Comparison of ENCODE assay signal across 8 cellular contexts in the genomic region with DNA sequence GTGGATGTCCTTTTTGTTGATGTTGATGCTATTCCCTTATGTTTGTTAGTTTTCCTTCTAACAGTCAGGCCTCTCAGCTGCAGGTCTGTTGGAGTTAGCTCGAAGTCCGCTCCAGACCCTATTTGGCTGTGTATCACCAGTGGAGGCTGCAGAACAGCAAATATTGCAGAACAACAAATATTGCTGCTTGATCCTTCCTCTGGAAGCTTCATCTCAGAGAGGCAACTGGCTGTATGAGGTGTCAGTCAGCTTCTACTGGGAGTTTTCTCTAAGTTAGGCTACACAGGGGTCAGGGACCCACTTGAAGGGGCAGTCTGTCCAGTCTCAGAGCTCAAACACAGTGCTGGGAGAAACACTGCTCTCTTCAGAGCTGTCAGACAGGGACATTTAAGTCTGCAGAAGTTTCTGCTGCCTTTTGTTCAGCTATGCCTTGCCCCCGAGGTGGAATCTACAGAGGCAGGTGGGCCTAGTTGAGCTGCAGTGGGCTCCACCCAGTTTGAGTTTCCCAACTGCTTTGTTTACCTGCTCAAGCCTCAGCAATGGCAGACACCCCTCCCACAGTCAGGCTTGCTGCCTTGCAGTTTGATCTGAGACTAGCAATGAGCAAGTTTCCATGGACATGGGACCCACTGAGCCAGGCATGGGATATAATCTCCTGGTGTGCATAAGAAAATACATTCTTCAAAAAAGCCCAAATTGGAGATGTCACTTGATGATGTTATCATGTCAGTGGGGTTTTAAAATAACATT.
"Had no signal": no experiment of that assay in that cellular context is flagged by ENCODE, and none has a peak within 500 bp of the region (broad histone marks: within the 10 kb centered on the region; RNA-seq: fewer than 3 reads in every experiment).

No MANE protein-coding gene starts in this region.

- H3K27ac ChIP-seq: KMS-11 had no signal

- H3K9ac ChIP-seq: KMS-11 had no signal

- ATAC-seq: GM23338 had no signal

- H3K4me3 ChIP-seq: GM23338 had no signal

- DNase-seq: H9, HCEC 1CT, KBM-7 had no signal

- H2AFZ ChIP-seq: GM23338 had no signal

- FAIRE-seq: H1, H54, HTR-8/SVneo had no signal

- H3K4me2 ChIP-seq: GM23338, KMS-11 had no signal
